ENCODE assay signal across 9 cellular contexts in genomic region chr9:113350338-113350672, GRCh38. TPM values are rescaled to one million over a fixed set of nuclear protein-coding genes. Genes with fewer than 3 reads are reported as not detected.
A peak's percentile ranks its signal among the peaks of the same experiment; 100 is the strongest.
DNase-seq lines count a peak whose midpoint lies in the region; ATAC-seq and TF ChIP-seq lines count a peak whose summit lies in the region.
"Had no signal": no experiment of that assay in that cellular context is flagged by ENCODE, and none has a peak within 500 bp of the region (broad histone marks: within the 10 kb centered on the region; RNA-seq: fewer than 3 reads in every experiment).

No MANE protein-coding gene starts in this region.

- H3K27me3 ChIP-seq in spleen (replicated peaks in 1 of 7): peaks cover 0 to 31% (median 10%) of the 10 kb centered on the region in 7 donors

- peak overlapping the region in 6 of 8 donors; percentile 54 to 87 (median 58) for H3K4me3 ChIP-seq in spleen

- in situ Hi-C loops in ACHN (cut with HindIII; ENCODE audit: low pct_ligation_motif_present, low pct_unique_long_range_greater_than_20kb, low sequenced_read_pairs): no loop called here

- H3K4me1 ChIP-seq in spleen: peaks cover 10 to 27% (median 23%) of the 10 kb centered on the region in 6 donors

- no peak for TF ChIP-seq CTCF in spleen (IDR thresholded peaks at IDR 0.05 in 8 of 11, conservative IDR thresholded peaks at IDR 0.05 in 3 of 11)

- H3K36me3 ChIP-seq in spleen: no peaks in the 10 kb centered on the region

- peak overlapping the region in 1 of 8 donors; percentile 33 for H3K27ac ChIP-seq in spleen

- no peaks in the 10 kb centered on the region for H3K9me3 ChIP-seq in spleen

- 5 to 15% (median 10%) methylated on average over 7 of the region's 7 CpGs for WGBS in spleen, 5 donors

- TF ChIP-seq POLR2A in spleen (IDR thresholded peaks at IDR 0.05): no peak

- intact Hi-C loops in spleen (cut with DNase I; ENCODE audit: low total_unique reads): no loop called here

- ATAC-seq in esophagus mucosa (peak; percentile 19), GM18520 (IDR thresholded peaks at IDR 0.05; ENCODE audit: unreplicated experiment) (no peak), GM18502 (IDR thresholded peaks at IDR 0.05; ENCODE audit: poor library complexity, unreplicated experiment) (no peak)

- DNase-seq in NCI-H1417 (lab: John Stamatoyannopoulos, UW) (peak in 2 of 3 experiments; percentile 58 to 67), NCI-H1417 treated with DMSO at 0.1 percent for 48 hours (lab: John Stamatoyannopoulos, UW) (no peak), NCI-H82 treated with DMSO at 0.1 percent for 48 hours (lab: John Stamatoyannopoulos, UW; ENCODE audit: unreplicated experiment) (peak; percentile 23), spleen (no peak), ACHN (no peak)

RNA-seq across cellular contexts. Expression of gene BSPRY, which starts 1.0 kb away (rescaled TPM):
- total RNA-seq in esophagus mucosa (37.6 TPM), spleen (1 to 10 TPM in 3 of 7 donors, under 1 TPM in 4; 0.47 to 1.7 (median 0.79) TPM)
- polyA plus RNA-seq in spleen: under 1 TPM; 0.26 to 0.77 (median 0.26) TPM
- polyA plus RNA-seq: AG04450 had no signal

RNA-seq across cellular contexts. Expression of gene WDR31, which starts 10.2 kb away (rescaled TPM):
- total RNA-seq in esophagus mucosa (3.7 TPM), spleen (1 to 10 TPM in 3 of 7 donors, under 1 TPM in 4; 0.46 to 2.3 (median 0.94) TPM)
- polyA plus RNA-seq in spleen: under 1 TPM; 0.15 to 0.35 (median 0.27) TPM

RNA-seq across cellular contexts. Expression of gene HDHD3, which starts 26.5 kb away (rescaled TPM):
- total RNA-seq in esophagus mucosa: 41.2 TPM
- 10 to 100 TPM; 13.5 to 38.3 (median 16.7) TPM for total RNA-seq in spleen
- polyA plus RNA-seq in spleen: 10 to 100 TPM; 17.2 to 26.0 (median 23.8) TPM

RNA-seq across cellular contexts. Expression of gene RNF183, which starts 47.1 kb away (rescaled TPM):
- total RNA-seq in esophagus mucosa (4.2 TPM), spleen (under 1 TPM in 1 of 7 donors, not detected in 6; 0.35 TPM)
- polyA plus RNA-seq in spleen: under 1 TPM; 0.06 to 0.09 (median 0.08) TPM
- polyA plus RNA-seq: AG04450 had no signal

RNA-seq across cellular contexts. Expression of gene ALAD, which starts 50.8 kb away (rescaled TPM):
- 55.2 TPM for total RNA-seq in esophagus mucosa
- total RNA-seq in spleen: 10 to 100 TPM; 19.3 to 31.1 (median 29.5) TPM
- 10 to 100 TPM; 14.4 to 21.7 (median 15.9) TPM for polyA plus RNA-seq in spleen

Comparison
In these comparisons a context has a peak if more than half of its experiments do, and no peak if none do; other contexts are left out.
1. DNase-seq: peak in NCI-H1417 (2 of 3) and NCI-H82 treated with DMSO at 0.1 percent for 48 hours (single experiment); none in NCI-H1417 treated with DMSO at 0.1 percent for 48 hours (single experiment), spleen (single experiment) and ACHN (single experiment).
2. RNA of gene BSPRY, which starts 1.0 kb away (total RNA-seq): 37.6 TPM in esophagus mucosa (single experiment); 0.47 to 1.7 TPM in spleen; every median in the first group is over 10 times any median in the second.